ENCODE assay signal across 12 cellular contexts in genomic region chr16:57533366-57533617, GRCh38. TPM values are rescaled to one million over a fixed set of nuclear protein-coding genes. Genes with fewer than 3 reads are reported as not detected.
A peak's percentile ranks its signal among the peaks of the same experiment; 100 is the strongest.
DNase-seq lines count a peak whose midpoint lies in the region; ATAC-seq, FAIRE-seq and TF ChIP-seq lines count a peak whose summit lies in the region.
"Had no signal": no experiment of that assay in that cellular context is flagged by ENCODE, and none has a peak within 500 bp of the region (broad histone marks: within the 10 kb centered on the region; RNA-seq: fewer than 3 reads in every experiment).

No MANE protein-coding gene starts in this region.

- H2AFZ ChIP-seq in Loucy (ENCODE audit: low read length) (no peak overlapping the region), H1 (ENCODE audit: low read length) (no peak overlapping the region), neural progenitor cell (replicated peaks) (no peak overlapping the region)

- no peak for DNase-seq in CD8-positive, alpha-beta T cell
- DNase-seq in H1 (ENCODE audit: low read depth in 1 of 2, low spot score in 2 of 2) (no peak), neural progenitor cell (ENCODE audit: low spot score) (no peak), medulla oblongata (ENCODE audit: extremely low spot score) (no peak), NCI-H524 (lab: John Stamatoyannopoulos, UW) (no peak)
- DNase-seq: caudate nucleus, NCI-H1417 had no signal

- no peak for TF ChIP-seq RAD21 in H1 (IDR thresholded peaks at IDR 0.05 in 1 of 2, conservative IDR thresholded peaks at IDR 0.05 in 1 of 2; ENCODE audit: low read depth in 2 of 2, low read length in 2 of 2)

- no peak overlapping the region for H3K4ac ChIP-seq in H1 (replicated peaks; ENCODE audit: insufficient read length, low read depth, low read length)

- no peak overlapping the region for H3K23ac ChIP-seq in H1 (ENCODE audit: insufficient read length)

- H3K4me2 ChIP-seq in Loucy (ENCODE audit: low read depth, low read length, poor library complexity, severe bottlenecking): peak overlapping the region; percentile 77
- no peak overlapping the region; a peak in 1 of 4 replicates for H3K4me2 ChIP-seq in H1 (ENCODE audit: insufficient read depth in 1 of 2, low read depth in 2 of 2, low read length in 2 of 2)
- peak overlapping the region; percentile 48 for H3K4me2 ChIP-seq in neural progenitor cell

- H3K27me3 ChIP-seq in CD8-positive, alpha-beta T cell (ENCODE audit: insufficient read depth, low read length): no peaks in the 10 kb centered on the region
- H3K27me3 ChIP-seq in Loucy (ENCODE audit: insufficient read depth, low read length, poor library complexity, severe bottlenecking) (no peaks in the 10 kb centered on the region), H1 (replicated peaks in 1 of 4; ENCODE audit: control insufficient read depth in 3 of 4, extremely low read depth in 1 of 4, insufficient read depth in 3 of 4, low read length in 3 of 4) (peaks cover 0 to 13% (median 4%) of the 10 kb centered on the region in 4 experiments; a peak in 4 of 7 replicates), neural progenitor cell (peaks cover 28% of the 10 kb centered on the region)

- H3K27me3 Mint-ChIP-seq in CD8-positive, alpha-beta T cell (ENCODE audit: low read depth): no peaks in the 10 kb centered on the region
- peaks cover 18% of the 10 kb centered on the region for H3K27me3 Mint-ChIP-seq in neural progenitor cell (ENCODE audit: insufficient read depth, low read depth)

- H3K18ac ChIP-seq in H1 (ENCODE audit: extremely low read depth, low read length): no peak overlapping the region; the same call in 1 of the 2 replicates

- H2BK120ac ChIP-seq in H1 (replicated peaks; ENCODE audit: low read depth, low read length): no peak overlapping the region

- peaks cover 10% of the 10 kb centered on the region; the same call in 1 of the 2 replicates for H3F3A ChIP-seq in Loucy (ENCODE audit: low read depth)
- peaks cover 31% of the 10 kb centered on the region for H3F3A ChIP-seq in neural progenitor cell (ENCODE audit: low read depth)

- peaks cover 12% of the 10 kb centered on the region; the same call in 1 of the 2 replicates for H3K23me2 ChIP-seq in H1 (ENCODE audit: low read depth, low read length)

- no peak overlapping the region for H3K27ac ChIP-seq in CD8-positive, alpha-beta T cell (ENCODE audit: low read depth, low read length)
- no peak overlapping the region for H3K27ac ChIP-seq in H1 (ENCODE audit: low read depth, low read length)
- H3K27ac ChIP-seq in neural progenitor cell: no peak overlapping the region

- no peak for ATAC-seq in CD8-positive, alpha-beta T cell
- ATAC-seq in HG03469 (IDR thresholded peaks at IDR 0.05; ENCODE audit: unreplicated experiment) (no peak), HG03460 (IDR thresholded peaks at IDR 0.05; ENCODE audit: unreplicated experiment) (no peak)

- H3K9me3 ChIP-seq in CD8-positive, alpha-beta T cell (ENCODE audit: low read length): no peaks in the 10 kb centered on the region
- H3K9me3 ChIP-seq in Loucy (ENCODE audit: insufficient read depth, low read depth, low read length) (no peaks in the 10 kb centered on the region), H1 (ENCODE audit: insufficient read depth in 2 of 2, low read depth in 1 of 2, low read length in 1 of 2) (no peaks in the 10 kb centered on the region), neural progenitor cell (ENCODE audit: low read depth) (no peaks in the 10 kb centered on the region)

- peaks cover 77% of the 10 kb centered on the region for H3K4me1 Mint-ChIP-seq in CD8-positive, alpha-beta T cell (ENCODE audit: low read depth)
- H3K4me1 Mint-ChIP-seq in neural progenitor cell: peaks cover 58% of the 10 kb centered on the region

- no peak overlapping the region for H4K5ac ChIP-seq in H1 (ENCODE audit: insufficient read length, low read depth, low read length)

- H3K4me1 ChIP-seq in CD8-positive, alpha-beta T cell (ENCODE audit: insufficient read depth, low read length): peaks cover 84% of the 10 kb centered on the region
- peaks cover 82% of the 10 kb centered on the region for H3K4me1 ChIP-seq in Loucy (ENCODE audit: insufficient read depth, low read length, poor library complexity, severe bottlenecking)
- H3K4me1 ChIP-seq in H1 (replicated peaks in 1 of 4; ENCODE audit: control insufficient read depth in 3 of 4, insufficient read depth in 4 of 4, low read length in 3 of 4): peaks cover 10 to 50% (median 28%) of the 10 kb centered on the region in 4 experiments
- H3K4me1 ChIP-seq in neural progenitor cell: peaks cover 23% of the 10 kb centered on the region

- WGBS in H1 (ENCODE audit: extremely low coverage in 1 of 2, insufficient coverage in 1 of 2, insufficient read length in 1 of 2, insufficient replicate concordance in 2 of 2, low coverage in 1 of 2, low lambda C conversion rate in 2 of 2, missing lambda C conversion rate in 1 of 2), 2 experiments: 98% methylated on average over 5 of the region's 5 CpGs; no CpG with 5 or more reads in 1 of the 2 experiments

- CTCF ChIA-PET in CD8-positive, alpha-beta T cell (lab: Charles Lee): interaction anchor here (3.7 kb wide), 1 partner anchor 14 kb away, joined by 20 read pairs; no protein-coding TSS in a partner anchor
- CTCF ChIA-PET in H1 (lab: Charles Lee; ENCODE audit: partially characterized antibody): interaction anchor here (0.6 to 1.8 kb wide), 3 partner anchors 43 to 392 kb away, joined by 3 to 4 read pairs (median 4); no protein-coding TSS in a partner anchor

- H2BK12ac ChIP-seq in H1 (ENCODE audit: low read depth, low read length): peak overlapping the region; percentile 27; the same call in 1 of the 2 replicates

- H3K14ac ChIP-seq in H1 (ENCODE audit: insufficient read length): no peak overlapping the region

- H3K9me2 ChIP-seq in Loucy (replicated peaks; ENCODE audit: low read depth, low read length): no peaks in the 10 kb centered on the region

- no peak overlapping the region for H3K56ac ChIP-seq in H1 (replicated peaks; ENCODE audit: insufficient read length, low read depth, low read length)

- H2BK15ac ChIP-seq in H1 (ENCODE audit: low read length): peak overlapping the region; percentile 19; the same call in 1 of the 2 replicates

- FAIRE-seq in H1 (lab: Jason Lieb, UNC): no peak
- FAIRE-seq: keratinocyte had no signal

- H2BK20ac ChIP-seq in H1 (ENCODE audit: low read length): 0 out of 2 replicates have a peak overlapping the region, but pooled peaks have one; percentile 72

- H2BK5ac ChIP-seq in H1 (ENCODE audit: low read depth, low read length): 0 out of 2 replicates have a peak overlapping the region, but pooled peaks have one; percentile 4

- peak overlapping the region; percentile 39 for H3K4me3 Mint-ChIP-seq in CD8-positive, alpha-beta T cell
- H3K4me3 Mint-ChIP-seq in neural progenitor cell: no peak overlapping the region

- H4K91ac ChIP-seq in H1 (replicated peaks; ENCODE audit: insufficient read length, low read length): no peak overlapping the region

- H3K9ac ChIP-seq in Loucy (ENCODE audit: low read depth, low read length, poor library complexity, severe bottlenecking): peak overlapping the region; percentile 90
- H3K9ac ChIP-seq in H1 (replicated peaks in 1 of 4; ENCODE audit: extremely low read depth in 1 of 4, low read depth in 3 of 4, low read length in 3 of 4): no peak overlapping the region
- H3K9ac ChIP-seq in neural progenitor cell: no peak overlapping the region

- no peak for TF ChIP-seq POLR2A in H1 (IDR thresholded peaks at IDR 0.05; ENCODE audit: control extremely low read depth in 1 of 2, low read depth in 2 of 2, low read length in 2 of 2)

- TF ChIP-seq CTCF in CD8-positive, alpha-beta T cell (IDR thresholded peaks at IDR 0.05): no peak
- TF ChIP-seq CTCF in Loucy (conservative IDR thresholded peaks at IDR 0.05; ENCODE audit: low read length) (no peak), H1 (IDR thresholded peaks at IDR 0.05; ENCODE audit: control extremely low read depth in 1 of 3, insufficient read depth in 1 of 3, low read depth in 1 of 3, low read length in 3 of 3) (no peak), neural progenitor cell (IDR thresholded peaks at IDR 0.05) (no peak)

- peak overlapping the region; percentile 96 for H3K27ac Mint-ChIP-seq in CD8-positive, alpha-beta T cell
- H3K27ac Mint-ChIP-seq in neural progenitor cell: peak overlapping the region; percentile 42

- H3K79me2 ChIP-seq in Loucy (ENCODE audit: insufficient read depth, low read length) (peaks cover 74% of the 10 kb centered on the region), H1 (ENCODE audit: control insufficient read depth in 1 of 2, insufficient read depth in 2 of 2, low read length in 2 of 2) (peaks cover 0 to 18% of the 10 kb centered on the region in 2 experiments; a peak in 1 of 4 replicates), neural progenitor cell (ENCODE audit: low read depth) (peaks cover 9% of the 10 kb centered on the region)

- H3K4me3 ChIP-seq in CD8-positive, alpha-beta T cell (ENCODE audit: low read depth, low read length): no peak overlapping the region
- H3K4me3 ChIP-seq in Loucy (ENCODE audit: low read length, poor library complexity, severe bottlenecking) (peak overlapping the region; percentile 89), H1 (ENCODE audit: extremely low read depth in 1 of 4, insufficient read depth in 2 of 4, low read depth in 3 of 4, low read length in 4 of 4) (no peak overlapping the region), neural progenitor cell (no peak overlapping the region)

- no peak for TF ChIP-seq EP300 in H1 (IDR thresholded peaks at IDR 0.05; ENCODE audit: borderline replicate concordance in 1 of 2, low read depth in 2 of 2, low read length in 2 of 2)

- POLR2A ChIA-PET in CD8-positive, alpha-beta T cell (lab: Charles Lee): no interaction called here
- POLR2A ChIA-PET in H1 (lab: Charles Lee; ENCODE audit: partially characterized antibody): interaction anchor here (9.1 kb wide), 1 partner anchor 57 kb away, joined by 67 read pairs; no protein-coding TSS in a partner anchor

- no peak overlapping the region for H2AK5ac ChIP-seq in H1 (ENCODE audit: low read depth, low read length)

- intact Hi-C loops in CD8-positive, alpha-beta T cell (cut with DNase I, micrococcal nuclease): no loop called here

- H3K36me3 ChIP-seq in CD8-positive, alpha-beta T cell (ENCODE audit: insufficient read depth, low read length): no peaks in the 10 kb centered on the region
- H3K36me3 ChIP-seq in Loucy (ENCODE audit: insufficient read depth, low read length) (peaks cover under 1% of the 10 kb centered on the region; the same call in 1 of the 2 replicates), H1 (ENCODE audit: control insufficient read depth in 2 of 4, insufficient read depth in 4 of 4, low read length in 3 of 4) (no peaks in the 10 kb centered on the region; a peak in 1 of 8 replicates), neural progenitor cell (no peaks in the 10 kb centered on the region)

- H3K9me3 Mint-ChIP-seq in CD8-positive, alpha-beta T cell: no peaks in the 10 kb centered on the region
- H3K9me3 Mint-ChIP-seq in neural progenitor cell: no peaks in the 10 kb centered on the region

- no peak overlapping the region for H4K8ac ChIP-seq in H1 (ENCODE audit: extremely low read depth, insufficient read depth, low read length)

- H3K36me3 Mint-ChIP-seq in CD8-positive, alpha-beta T cell: peaks cover 6% of the 10 kb centered on the region
- H3K36me3 Mint-ChIP-seq in neural progenitor cell: peaks cover 8% of the 10 kb centered on the region

- no peaks in the 10 kb centered on the region for H4K20me1 ChIP-seq in Loucy (ENCODE audit: insufficient read depth, low read length, poor library complexity, severe bottlenecking)
- H4K20me1 ChIP-seq in H1 (replicated peaks in 1 of 2; ENCODE audit: control insufficient read depth in 1 of 2, insufficient read depth in 2 of 2, low read length in 2 of 2): peaks cover 6 to 25% of the 10 kb centered on the region in 2 experiments
- peaks cover 9% of the 10 kb centered on the region for H4K20me1 ChIP-seq in neural progenitor cell (ENCODE audit: low read depth)

- H3K79me1 ChIP-seq in H1 (ENCODE audit: low read depth, low read length): peaks cover 10% of the 10 kb centered on the region

RNA-seq across cellular contexts. Expression of gene CCDC102A, which starts 3.1 kb away (rescaled TPM):
- total RNA-seq in CD8-positive, alpha-beta T cell: 1 to 10 TPM; 2.1 to 3.1 TPM
- 3.5 and 4.0 TPM in 2 replicates for total RNA-seq in H1 (2021; fragmentation: NEBNext Ultra II Directional; extraction: Animal tissue kit (Norgen Biotek cat#: 25700))
- polyA plus RNA-seq in H1 (2011; rRNA removed): 7.5 and 10.5 TPM in 2 replicates
- polyA plus RNA-seq in H1 (2011; cell fraction: cytosol; rRNA removed): 7.6 TPM
- 9.3 TPM for polyA plus RNA-seq in H1 (2011; cell fraction: nucleus; rRNA removed)
- polyA plus RNA-seq in H1 (2012, experiment 1 of 2): 2.3 to 5.0 TPM (median 4.0 TPM) in 4 replicates
- polyA plus RNA-seq in H1 (2012, experiment 2 of 2): 4.5 TPM
- 1.3 TPM for polyA plus RNA-seq in H1 (2013, experiment 1 of 2)
- polyA plus RNA-seq in H1 (2013, experiment 2 of 2): 1.3 TPM
- 1.7 and 1.9 TPM in 2 replicates for polyA minus RNA-seq in H1 (2011; rRNA and poly(A)+ RNA removed)
- polyA minus RNA-seq in H1 (2011; cell fraction: cytosol; rRNA and poly(A)+ RNA removed): 2.7 TPM
- polyA minus RNA-seq in H1 (2011; cell fraction: nucleus; rRNA and poly(A)+ RNA removed): 2.6 TPM
- total RNA-seq in neural progenitor cell (ENCODE audit: low replicate concordance): 3.9 and 12.8 TPM in 2 replicates

RNA-seq across cellular contexts. Expression of gene ADGRG5, which starts 9.2 kb away (rescaled TPM):
- 1 to 10 TPM; 1.1 to 2.0 TPM for total RNA-seq in CD8-positive, alpha-beta T cell
- 8.6 and 10.5 TPM in 2 replicates for total RNA-seq in H1 (2021; fragmentation: NEBNext Ultra II Directional; extraction: Animal tissue kit (Norgen Biotek cat#: 25700))
- polyA plus RNA-seq in H1 (2011; rRNA removed): 14.8 and 16.5 TPM in 2 replicates
- 6.7 TPM for polyA plus RNA-seq in H1 (2011; cell fraction: cytosol; rRNA removed)
- 17.8 TPM for polyA plus RNA-seq in H1 (2011; cell fraction: nucleus; rRNA removed)
- polyA plus RNA-seq in H1 (2012, experiment 1 of 2): 7.0 to 10.8 TPM (median 8.9 TPM) in 4 replicates
- 10.2 TPM for polyA plus RNA-seq in H1 (2012, experiment 2 of 2)
- 5.0 TPM for polyA plus RNA-seq in H1 (2013, experiment 1 of 2)
- polyA plus RNA-seq in H1 (2013, experiment 2 of 2): 5.4 TPM
- 9.6 and 11.4 TPM in 2 replicates for polyA minus RNA-seq in H1 (2011; rRNA and poly(A)+ RNA removed)
- polyA minus RNA-seq in H1 (2011; cell fraction: cytosol; rRNA and poly(A)+ RNA removed): 5.7 TPM
- 5.4 TPM for polyA minus RNA-seq in H1 (2011; cell fraction: nucleus; rRNA and poly(A)+ RNA removed)
- 2.2 and 3.1 TPM in 2 replicates for total RNA-seq in neural progenitor cell (ENCODE audit: low replicate concordance)
- total RNA-seq: osteoblast had no signal
- polyA plus RNA-seq: keratinocyte had no signal

RNA-seq across cellular contexts. Expression of gene DOK4, which starts 47.0 kb away (rescaled TPM):
- total RNA-seq in CD8-positive, alpha-beta T cell: 1 to 10 TPM; 1.7 to 1.9 TPM
- total RNA-seq in H1 (2021; fragmentation: NEBNext Ultra II Directional; extraction: Animal tissue kit (Norgen Biotek cat#: 25700)): 28.9 and 29.9 TPM in 2 replicates
- 24.0 and 29.5 TPM in 2 replicates for polyA plus RNA-seq in H1 (2011; rRNA removed)
- polyA plus RNA-seq in H1 (2011; cell fraction: cytosol; rRNA removed): 30.4 TPM
- polyA plus RNA-seq in H1 (2011; cell fraction: nucleus; rRNA removed): 46.7 TPM
- 20.5 to 27.4 TPM (median 25.8 TPM) in 4 replicates for polyA plus RNA-seq in H1 (2012, experiment 1 of 2)
- 20.5 TPM for polyA plus RNA-seq in H1 (2012, experiment 2 of 2)
- 13.6 TPM for polyA plus RNA-seq in H1 (2013, experiment 1 of 2)
- 13.6 TPM for polyA plus RNA-seq in H1 (2013, experiment 2 of 2)
- 24.3 and 27.0 TPM in 2 replicates for polyA minus RNA-seq in H1 (2011; rRNA and poly(A)+ RNA removed)
- 14.3 TPM for polyA minus RNA-seq in H1 (2011; cell fraction: cytosol; rRNA and poly(A)+ RNA removed)
- 11.3 TPM for polyA minus RNA-seq in H1 (2011; cell fraction: nucleus; rRNA and poly(A)+ RNA removed)
- 10.5 and 27.4 TPM in 2 replicates for total RNA-seq in neural progenitor cell (ENCODE audit: low replicate concordance)

Comparison
In these comparisons a context has a peak if more than half of its experiments do, and no peak if none do; other contexts are left out.
1. H3K4me2 ChIP-seq: peak in Loucy (single experiment) and neural progenitor cell (single experiment); none in H1 (0 of 2).